ENCODE assay signal across 8 cellular contexts in the genomic region with DNA sequence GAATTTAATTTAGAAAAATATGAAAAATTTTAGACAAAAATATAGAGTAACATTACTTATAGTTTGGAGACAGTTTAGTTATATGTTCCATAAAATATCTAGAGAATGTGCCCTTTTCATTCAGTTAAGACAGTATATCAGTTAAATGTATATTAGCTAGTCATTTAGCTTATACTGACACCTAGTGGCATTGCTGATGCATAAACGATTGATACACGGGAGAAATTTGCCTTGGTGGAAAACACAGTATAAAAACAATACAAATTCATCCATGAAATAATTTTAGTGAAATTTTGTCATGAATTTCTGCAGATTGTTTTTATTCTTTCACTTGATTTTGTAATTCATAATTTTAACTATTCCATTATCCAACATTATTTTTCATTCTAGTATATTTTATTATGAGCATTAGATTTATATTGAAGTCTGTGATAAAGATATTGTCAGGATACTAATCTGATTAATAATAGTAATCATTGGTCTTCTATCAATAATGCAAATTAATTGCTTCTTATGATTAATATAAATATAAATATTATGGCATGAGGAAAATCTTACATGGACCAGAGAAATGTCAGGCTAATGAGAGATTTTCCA.
DNase-seq lines count a peak whose midpoint lies in the region; ATAC-seq and TF ChIP-seq lines count a peak whose summit lies in the region.

No MANE protein-coding gene starts in this region.

- no peaks in the 10 kb centered on the region for H3K9me2 ChIP-seq in GM23248 (ENCODE audit: insufficient read depth)

- H3K4me3 ChIP-seq in GM12865 (ENCODE audit: low read depth, low read length) (no peak overlapping the region), GM23248 (no peak overlapping the region), LNCaP clone FGC (ENCODE audit: low read depth, low read length) (no peak overlapping the region), SK-N-MC (no peak overlapping the region), foreskin fibroblast (ENCODE audit: low read depth in 1 of 2, low read length in 2 of 2) (no peak overlapping the region)

- in situ Hi-C loops in GM23248 (cut with MboI) = loop anchor here (5.0 to 25.0 kb wide), 2 partner anchors 555 to 955 kb away; no protein-coding TSS in a partner anchor

- H2AFZ ChIP-seq in GM23248 = no peak overlapping the region

- WGBS in GM23248 (ENCODE audit: low coverage in 1 of 2, low lambda C conversion rate in 2 of 2, missing lambda C conversion rate in 2 of 2), 2 experiments = 1 to 2% methylated on average over 2 of the region's 2 CpGs

- H3K36me3 ChIP-seq in GM23248 (ENCODE audit: low read depth) = no peaks in the 10 kb centered on the region
- peaks cover 11% of the 10 kb centered on the region; the same call in 1 of the 2 replicates for H3K36me3 ChIP-seq in SK-N-MC (ENCODE audit: insufficient read depth, low read length)

- H3K27ac ChIP-seq in GM23248 (no peak overlapping the region), SK-N-MC (peak overlapping the region; percentile 72; the same call in 1 of the 2 replicates)

- no peaks in the 10 kb centered on the region for H3K79me2 ChIP-seq in GM23248 (ENCODE audit: insufficient read depth)

- peak; percentile 44 for DNase-seq in GM12865 (ENCODE audit: low read depth)
- DNase-seq in GM23248 = peak; percentile 66
- DNase-seq in LNCaP clone FGC (ENCODE audit: low read depth) = peak; percentile 18
- DNase-seq in SK-N-MC (ENCODE audit: low read depth, low spot score) = peak; percentile 64
- peak; percentile 7 to 59 for DNase-seq in foreskin fibroblast
- peak; percentile 9 for DNase-seq in smooth muscle cell of the brain vasculature (ENCODE audit: low read depth, low spot score)
- DNase-seq in 8988T = no peak

- no peak overlapping the region for H3K4me2 ChIP-seq in GM23248 (ENCODE audit: unreplicated experiment)

- H3K9me3 ChIP-seq in GM23248 (ENCODE audit: low read depth) (no peaks in the 10 kb centered on the region), SK-N-MC (ENCODE audit: low read depth, low read length) (peaks cover 7% of the 10 kb centered on the region; the same call in 1 of the 2 replicates)

- TF ChIP-seq CTCF in GM12865 (IDR thresholded peaks at IDR 0.05; ENCODE audit: insufficient read depth, low read depth, low read length, missing control alignments) (peak; percentile 51), LNCaP clone FGC (IDR thresholded peaks at IDR 0.05; ENCODE audit: control insufficient read depth, extremely low read depth, insufficient read depth) (peak; percentile 63), foreskin fibroblast (IDR thresholded peaks at IDR 0.05; ENCODE audit: low read depth, low read length) (peak; percentile 56)

- H4K20me1 ChIP-seq in GM23248 (ENCODE audit: insufficient read depth) = no peaks in the 10 kb centered on the region

- H3K9ac ChIP-seq in GM23248 = no peak overlapping the region
- H3K9ac ChIP-seq in SK-N-MC (ENCODE audit: insufficient read length) = peak overlapping the region; percentile 2

- H3K27me3 ChIP-seq in GM23248 (replicated peaks; ENCODE audit: insufficient read depth) = no peaks in the 10 kb centered on the region

- no peaks in the 10 kb centered on the region for H3K4me1 ChIP-seq in GM23248 (ENCODE audit: insufficient read depth)

- ATAC-seq in activated CD4-positive, CD25-positive, alpha-beta regulatory T cell treated with anti-CD3 and anti-CD28 coated beads, Interleukin-2, amount 50 U/mL, for 24 hours = no peak

- H3F3A ChIP-seq in GM23248 (ENCODE audit: insufficient read depth) = no peaks in the 10 kb centered on the region
